ENCODE assay signal across 11 cellular contexts in the genomic region with DNA sequence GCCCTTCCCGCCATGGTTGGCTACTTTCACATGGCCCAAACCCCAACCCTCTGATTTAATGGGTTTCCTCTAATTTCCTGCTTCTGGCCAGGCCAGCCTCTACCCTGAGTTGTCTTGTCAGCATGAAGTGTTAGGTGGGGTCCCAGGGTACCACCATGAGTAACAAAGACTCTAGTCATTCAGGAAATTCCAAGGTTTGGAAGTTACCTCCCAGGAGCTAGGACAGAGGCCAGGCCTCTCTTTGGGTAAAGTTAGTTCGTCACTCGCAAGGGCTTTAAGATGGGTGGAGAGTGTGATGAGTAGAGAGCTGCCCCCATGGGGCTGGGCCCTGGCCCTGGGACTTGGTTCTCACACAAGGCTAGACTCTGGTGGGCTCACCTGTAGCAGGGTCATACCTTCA. TPM values are rescaled to one million over a fixed set of nuclear protein-coding genes. Genes with fewer than 3 reads are reported as not detected.
DNase-seq lines count a peak whose midpoint lies in the region; ATAC-seq and TF ChIP-seq lines count a peak whose summit lies in the region.
"Had no signal": no experiment of that assay in that cellular context is flagged by ENCODE, and none has a peak within 500 bp of the region (broad histone marks: within the 10 kb centered on the region; RNA-seq: fewer than 3 reads in every experiment).

No MANE protein-coding gene starts in this region.

- no peak overlapping the region for H3K4me3 ChIP-seq in subcutaneous abdominal adipose tissue (ENCODE audit: low read depth in 1 of 5, low read length in 5 of 5)

- H3K9me3 Mint-ChIP-seq in T-helper 2 cell treated with Interferon-gamma antibody and Interleukin-4, amounts not matched to agents 5 μg/mL and 100 μg/mL, for 36 hours, result no peaks in the 10 kb centered on the region
- no peaks in the 10 kb centered on the region for H3K9me3 Mint-ChIP-seq in activated CD8-positive, alpha-beta T cell treated with anti-CD3 and anti-CD28 coated beads for 36 hours

- peaks cover 67% of the 10 kb centered on the region for H3K36me3 Mint-ChIP-seq in T-helper 2 cell treated with Interferon-gamma antibody and Interleukin-4, amounts not matched to agents 5 μg/mL and 100 μg/mL, for 36 hours (ENCODE audit: low read depth)
- H3K36me3 Mint-ChIP-seq in activated CD8-positive, alpha-beta T cell treated with anti-CD3 and anti-CD28 coated beads for 36 hours (ENCODE audit: low read depth), result peaks cover 20% of the 10 kb centered on the region

- ATAC-seq in activated CD8-positive, alpha-beta T cell treated with anti-CD3 and anti-CD28 coated beads for 36 hours, result peak; percentile 21
- ATAC-seq in foreskin keratinocyte (peak; percentile 34), HG03159 (IDR thresholded peaks at IDR 0.05; ENCODE audit: unreplicated experiment) (no peak), GM19452 (IDR thresholded peaks at IDR 0.05; ENCODE audit: unreplicated experiment) (no peak)

- TF ChIP-seq CTCF in activated CD8-positive, alpha-beta T cell treated with anti-CD3 and anti-CD28 coated beads for 36 hours (IDR thresholded peaks at IDR 0.05), result no peak
- no peak for TF ChIP-seq CTCF in foreskin keratinocyte (conservative IDR thresholded peaks at IDR 0.05)

- peaks cover 36% of the 10 kb centered on the region for H3K4me1 Mint-ChIP-seq in T-helper 2 cell treated with Interferon-gamma antibody and Interleukin-4, amounts not matched to agents 5 μg/mL and 100 μg/mL, for 36 hours (ENCODE audit: low read depth)
- H3K4me1 Mint-ChIP-seq in activated CD8-positive, alpha-beta T cell treated with anti-CD3 and anti-CD28 coated beads for 36 hours (ENCODE audit: low read depth), result peaks cover 25% of the 10 kb centered on the region

- H3K27me3 Mint-ChIP-seq in T-helper 2 cell treated with Interferon-gamma antibody and Interleukin-4, amounts not matched to agents 5 μg/mL and 100 μg/mL, for 36 hours (ENCODE audit: low read depth), result no peaks in the 10 kb centered on the region
- H3K27me3 Mint-ChIP-seq in activated CD8-positive, alpha-beta T cell treated with anti-CD3 and anti-CD28 coated beads for 36 hours, result no peaks in the 10 kb centered on the region

- H3K27ac ChIP-seq in foreskin keratinocyte (peak overlapping the region; percentile 81), subcutaneous abdominal adipose tissue (ENCODE audit: low read depth, low read length) (peak overlapping the region; percentile 90)
- H3K27ac ChIP-seq: 22Rv1 had no signal

- peak overlapping the region in 1 of 5 donors; percentile 38 for H3K9ac ChIP-seq in subcutaneous abdominal adipose tissue (ENCODE audit: low read length in 5 of 5)

- no peak overlapping the region for H3K4me3 Mint-ChIP-seq in T-helper 2 cell treated with Interferon-gamma antibody and Interleukin-4, amounts not matched to agents 5 μg/mL and 100 μg/mL, for 36 hours
- H3K4me3 Mint-ChIP-seq in activated CD8-positive, alpha-beta T cell treated with anti-CD3 and anti-CD28 coated beads for 36 hours, result no peak overlapping the region

- H3K9me3 ChIP-seq in subcutaneous abdominal adipose tissue (ENCODE audit: control insufficient read depth in 5 of 5, low read length in 5 of 5), result no peaks in the 10 kb centered on the region

- DNase-seq in T-helper 2 cell treated with Interferon-gamma antibody and Interleukin-4, amounts not matched to agents 5 μg/mL and 100 μg/mL, for 36 hours (ENCODE audit: low spot score), result no peak
- DNase-seq in T-helper 2 cell (no peak), foreskin keratinocyte (peak in 1 of 2 donors; percentile 50), LoVo (ENCODE audit: low spot score) (no peak)
- no peak for DNase-seq in activated CD8-positive, alpha-beta T cell treated with anti-CD3 and anti-CD28 coated beads for 36 hours
- DNase-seq: activated gamma-delta T cell, MM.1S had no signal

- POLR2A ChIA-PET in activated CD8-positive, alpha-beta T cell treated with anti-CD3 and anti-CD28 coated beads for 36 hours (lab: Charles Lee), result interaction anchor here (1.1 kb wide), 1 partner anchor 85 kb away, joined by 3 read pairs; no protein-coding TSS in a partner anchor

- H3K27me3 ChIP-seq in foreskin keratinocyte (no peaks in the 10 kb centered on the region), subcutaneous abdominal adipose tissue (ENCODE audit: control insufficient read depth in 5 of 5, insufficient read depth in 4 of 5, low read length in 5 of 5) (no peaks in the 10 kb centered on the region)

- H3K27ac Mint-ChIP-seq in T-helper 2 cell treated with Interferon-gamma antibody and Interleukin-4, amounts not matched to agents 5 μg/mL and 100 μg/mL, for 36 hours, result peak overlapping the region; percentile 35
- peak overlapping the region; percentile 44 for H3K27ac Mint-ChIP-seq in activated CD8-positive, alpha-beta T cell treated with anti-CD3 and anti-CD28 coated beads for 36 hours

- H3K36me3 ChIP-seq in subcutaneous abdominal adipose tissue (ENCODE audit: control insufficient read depth in 5 of 5, insufficient read depth in 5 of 5, low read length in 5 of 5), result peaks cover 4 to 87% (median 76%) of the 10 kb centered on the region in 5 donors

- intact Hi-C loops in activated CD8-positive, alpha-beta T cell treated with anti-CD3 and anti-CD28 coated beads for 36 hours (cut with micrococcal nuclease), result no loop called here

- peaks cover 23% of the 10 kb centered on the region for H3K4me1 ChIP-seq in foreskin keratinocyte
- H3K4me1 ChIP-seq in subcutaneous abdominal adipose tissue (ENCODE audit: control insufficient read depth in 5 of 5, insufficient read depth in 5 of 5, low read length in 5 of 5), result peaks cover 9 to 29% (median 25%) of the 10 kb centered on the region in 5 donors

- CTCF ChIA-PET in activated CD8-positive, alpha-beta T cell treated with anti-CD3 and anti-CD28 coated beads for 36 hours (lab: Charles Lee), result no interaction called here

RNA-seq across cellular contexts. Expression of a gene that starts 54.6 kb away (rescaled TPM):
- 1 to 10 TPM; 6.1 to 6.2 TPM for total RNA-seq in activated CD8-positive, alpha-beta T cell treated with anti-CD3 and anti-CD28 coated beads for 36 hours
- 1.6 and 2.2 TPM in 2 replicates for total RNA-seq in foreskin keratinocyte
- 1.2 and 1.7 TPM in 2 replicates for polyA plus RNA-seq in foreskin keratinocyte

Comparison
In these comparisons a context has a peak if more than half of its experiments do, and no peak if none do; other contexts are left out.
1. ATAC-seq: peak in activated CD8-positive, alpha-beta T cell treated with anti-CD3 and anti-CD28 coated beads for 36 hours (single experiment) and foreskin keratinocyte (single experiment); none in HG03159 (single experiment) and GM19452 (single experiment).